Comparison of ENCODE assay signal across 8 cellular contexts in the genomic region with DNA sequence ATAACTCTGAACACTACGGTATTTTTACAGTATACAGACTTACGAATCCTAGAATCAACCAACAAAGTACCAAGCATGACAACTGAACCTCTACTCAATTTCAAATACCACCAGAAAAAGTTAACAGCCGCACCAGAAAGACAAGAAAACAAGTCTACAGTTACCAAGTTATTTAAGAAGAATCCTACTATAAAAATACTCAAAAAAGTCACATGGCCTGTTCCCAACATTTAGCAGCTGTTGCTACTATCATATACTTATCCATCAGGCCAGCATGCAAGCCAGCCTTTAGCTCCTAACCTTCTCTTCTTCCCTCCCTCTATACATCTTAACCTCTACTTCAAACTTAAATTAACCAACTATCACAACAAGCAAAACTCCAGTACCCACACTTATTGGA. TPM values are rescaled to one million over a fixed set of nuclear protein-coding genes. Genes with fewer than 3 reads are reported as not detected.
DNase-seq lines count a peak whose midpoint lies in the region; ATAC-seq, FAIRE-seq and TF ChIP-seq lines count a peak whose summit lies in the region.

No MANE protein-coding gene starts in this region.

- POLR2A ChIA-PET in endothelial cell of umbilical vein (lab: Charles Lee), result interaction anchor here (10.4 kb wide), 1 partner anchor 36 kb away, joined by 372 read pairs; no protein-coding TSS in a partner anchor

- dilution Hi-C loops in endothelial cell of umbilical vein (cut with MboI; ENCODE audit: extremely low pct_ligation_motif_present, low sequenced_read_pairs), result no loop called here

- peak overlapping the region; percentile 100 for H3K4me3 ChIP-seq in OCI-LY3 (ENCODE audit: low read length)
- H3K4me3 ChIP-seq in endothelial cell of umbilical vein (replicated peaks in 1 of 3; ENCODE audit: insufficient read depth in 1 of 3, low read depth in 1 of 3, low read length in 3 of 3), result peak overlapping the region; percentile 49 to 87 (median 77)
- peak overlapping the region; percentile 77 for H3K4me3 ChIP-seq in ovary
- H3K4me3 ChIP-seq in mucosa of descending colon, result no peak overlapping the region

- H3K9me1 ChIP-seq in endothelial cell of umbilical vein (replicated peaks; ENCODE audit: control insufficient read depth, extremely low read depth, insufficient read depth, low read length), result no peaks in the 10 kb centered on the region

- DNase-seq in EH (ENCODE audit: low read depth) (peak; percentile 22), endothelial cell of umbilical vein (ENCODE audit: low read depth, low spot score) (peak; percentile 9), ovary (no peak), NCI-H2081 (lab: John Stamatoyannopoulos, UW) (no peak), HT-29 (ENCODE audit: low spot score) (no peak), mucosa of descending colon (no peak)

- peaks cover 50% of the 10 kb centered on the region for H3K36me3 ChIP-seq in OCI-LY3 (replicated peaks; ENCODE audit: low read depth, low read length)
- H3K36me3 ChIP-seq in endothelial cell of umbilical vein (ENCODE audit: control insufficient read depth in 2 of 2, extremely low read depth in 1 of 2, insufficient read depth in 2 of 2, low read length in 2 of 2), result peaks cover 12 to 24% of the 10 kb centered on the region in 2 experiments
- H3K36me3 ChIP-seq in ovary, result no peaks in the 10 kb centered on the region
- H3K36me3 ChIP-seq in mucosa of descending colon (ENCODE audit: low read depth), result peaks cover 7% of the 10 kb centered on the region

- H3K4me1 ChIP-seq in OCI-LY3 (ENCODE audit: low read length), result peaks cover 24% of the 10 kb centered on the region
- H3K4me1 ChIP-seq in endothelial cell of umbilical vein (ENCODE audit: control insufficient read depth, extremely low read depth, insufficient read depth, low read length), result peaks cover 27% of the 10 kb centered on the region
- H3K4me1 ChIP-seq in ovary (ENCODE audit: insufficient read depth), result peaks cover 7% of the 10 kb centered on the region
- H3K4me1 ChIP-seq in mucosa of descending colon (ENCODE audit: low read depth), result peaks cover 19% of the 10 kb centered on the region

- no peak for FAIRE-seq in endothelial cell of umbilical vein (lab: Jason Lieb, UNC)

- no peaks in the 10 kb centered on the region for H3K9me3 ChIP-seq in OCI-LY3 (ENCODE audit: insufficient read depth, low read length)
- no peaks in the 10 kb centered on the region for H3K9me3 ChIP-seq in endothelial cell of umbilical vein (replicated peaks; ENCODE audit: control insufficient read depth, insufficient read depth, low read length)
- H3K9me3 ChIP-seq in ovary, result no peaks in the 10 kb centered on the region
- no peaks in the 10 kb centered on the region for H3K9me3 ChIP-seq in mucosa of descending colon

- intact Hi-C loops in endothelial cell of umbilical vein (cut with micrococcal nuclease), result loop anchor here (2.0 to 5.0 kb wide), 2 partner anchors 16 to 879 kb away; a partner anchor contains a TSS
- intact Hi-C loops in ovary (cut with DNase I), result loop anchor here in 2 of 4 donors (5.0 kb wide), 2 partner anchors 36 to 49 kb away; a partner anchor contains a TSS
- intact Hi-C loops in mucosa of descending colon (cut with DNase I, micrococcal nuclease), result loop anchor here in 1 of 2 donors (5.0 kb wide), 1 partner anchor 36 kb away; no protein-coding TSS in a partner anchor

- H4K20me1 ChIP-seq in OCI-LY3 (ENCODE audit: insufficient read depth, low read length) (peaks cover 46% of the 10 kb centered on the region), endothelial cell of umbilical vein (replicated peaks; ENCODE audit: control insufficient read depth, extremely low read depth, insufficient read depth, low read length) (peaks cover 5% of the 10 kb centered on the region)

- TF ChIP-seq POLR2A in endothelial cell of umbilical vein (IDR thresholded peaks at IDR 0.05; ENCODE audit: low read depth, low read length), result no peak
- TF ChIP-seq POLR2A in ovary (IDR thresholded peaks at IDR 0.05), result no peak

- H3K9ac ChIP-seq in OCI-LY3 (ENCODE audit: low read length), result peak overlapping the region; percentile 100
- peak overlapping the region; percentile 78 for H3K9ac ChIP-seq in endothelial cell of umbilical vein (replicated peaks; ENCODE audit: extremely low read depth, insufficient read depth, low read length)

- H3K4me2 ChIP-seq in OCI-LY3 (ENCODE audit: low read length) (peak overlapping the region; percentile 82), endothelial cell of umbilical vein (ENCODE audit: insufficient read depth, low read length) (peak overlapping the region; percentile 60)

- H2AFZ ChIP-seq in OCI-LY3 (ENCODE audit: low read depth, low read length) (no peak overlapping the region), endothelial cell of umbilical vein (ENCODE audit: low read depth, low read length) (no peak overlapping the region)

- no peak for ATAC-seq in GM21825 (IDR thresholded peaks at IDR 0.05; ENCODE audit: unreplicated experiment)
- ATAC-seq in mucosa of descending colon, result no peak

- TF ChIP-seq EP300 in ovary (IDR thresholded peaks at IDR 0.05), result no peak

- no peak overlapping the region for H3K27ac ChIP-seq in OCI-LY3 (ENCODE audit: low read length)
- H3K27ac ChIP-seq in endothelial cell of umbilical vein (ENCODE audit: insufficient read depth, low read depth, low read length), result no peak overlapping the region
- no peak overlapping the region for H3K27ac ChIP-seq in ovary

- H3K79me2 ChIP-seq in OCI-LY3 (ENCODE audit: low read length), result peaks cover 73% of the 10 kb centered on the region
- H3K79me2 ChIP-seq in endothelial cell of umbilical vein (ENCODE audit: control insufficient read depth, insufficient read depth, low read length), result peaks cover 69% of the 10 kb centered on the region

- no TSS peak for BruUV-seq in endothelial cell of umbilical vein (replicated peaks; lab: Mats Ljungman, UMichigan)

- no peak for TF ChIP-seq CTCF in OCI-LY3 (IDR thresholded peaks at IDR 0.05; ENCODE audit: low read depth, low read length)
- no peak for TF ChIP-seq CTCF in endothelial cell of umbilical vein (IDR thresholded peaks at IDR 0.05; ENCODE audit: extremely low read depth in 1 of 2, insufficient read depth in 1 of 2, low read depth in 1 of 2, low read length in 2 of 2)
- TF ChIP-seq CTCF in ovary (IDR thresholded peaks at IDR 0.05), result no peak
- no peak for TF ChIP-seq CTCF in mucosa of descending colon (IDR thresholded peaks at IDR 0.05)

- H3K27me3 ChIP-seq in OCI-LY3 (ENCODE audit: low read depth, low read length) (no peaks in the 10 kb centered on the region), endothelial cell of umbilical vein (ENCODE audit: control insufficient read depth in 2 of 2, insufficient read depth in 2 of 2, low read length in 2 of 2) (no peaks in the 10 kb centered on the region), ovary (no peaks in the 10 kb centered on the region)

- CTCF ChIA-PET in endothelial cell of umbilical vein (lab: Charles Lee), result interaction anchor here (1.5 to 9.2 kb wide), 2 partner anchors 9 to 35 kb away, joined by 6 to 78 read pairs; no protein-coding TSS in a partner anchor

- WGBS in ovary, 3 donors, result 18 to 30% (median 19%) methylated on average over 3 of the region's 3 CpGs

TF ChIP-seq in endothelial cell of umbilical vein, 7 proteins besides CTCF, POLR2A, EP300 and RAD21:
- TF ChIP-seq MYC (IDR thresholded peaks at IDR 0.05; ENCODE audit: low read depth, low read length) (no peak), GATA2 (IDR thresholded peaks at IDR 0.05; ENCODE audit: insufficient read depth, insufficient read length, low read depth, low read length) (no peak), POLR2AphosphoS5 (IDR thresholded peaks at IDR 0.05; ENCODE audit: insufficient read depth, low read depth, low read length) (no peak), FOS (IDR thresholded peaks at IDR 0.05; ENCODE audit: borderline replicate concordance, insufficient read depth, low read length) (no peak), EZH2 (IDR thresholded peaks at IDR 0.05; ENCODE audit: borderline replicate concordance, low read depth, low read length, severe bottlenecking) (no peak)
- TF ChIP-seq, protein P1, sequence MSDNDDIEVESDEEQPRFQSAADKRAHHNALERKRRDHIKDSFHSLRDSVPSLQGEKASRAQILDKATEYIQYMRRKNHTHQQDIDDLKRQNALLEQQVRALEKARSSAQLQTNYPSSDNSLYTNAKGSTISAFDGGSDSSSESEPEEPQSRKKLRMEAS (IDR thresholded peaks at IDR 0.05; ENCODE audit: insufficient read depth, insufficient read length), result no peak

RNA-seq across cellular contexts. Expression of a gene that starts 1.9 kb away (rescaled TPM):
- total RNA-seq in endothelial cell of umbilical vein, result 150 and 155 TPM in 2 replicates
- 6.8 and 16.3 TPM in 2 replicates for polyA plus RNA-seq in endothelial cell of umbilical vein
- polyA plus RNA-seq in endothelial cell of umbilical vein (2011; cell fraction: cytosol; rRNA removed), result 23.8 and 31.4 TPM in 2 replicates
- polyA plus RNA-seq in endothelial cell of umbilical vein (2011; cell fraction: nucleus; rRNA removed), result 26.4 and 36.2 TPM in 2 replicates
- 103 and 191 TPM in 2 replicates for polyA plus RNA-seq in endothelial cell of umbilical vein (2012)
- polyA minus RNA-seq in endothelial cell of umbilical vein, result 21.4 and 21.9 TPM in 2 replicates
- 22.9 TPM for polyA minus RNA-seq in endothelial cell of umbilical vein (2011; cell fraction: cytosol; rRNA and poly(A)+ RNA removed)
- polyA minus RNA-seq in endothelial cell of umbilical vein (2011; cell fraction: nucleus; rRNA and poly(A)+ RNA removed), result 44.2 and 46.1 TPM in 2 replicates
- total RNA-seq in ovary, result 100 to 1,000 TPM in 2 of 7 donors, 10 to 100 TPM in 5; 45.5 to 109 (median 92.8) TPM
- polyA plus RNA-seq in ovary, result 100 to 1,000 TPM in 1 of 2 donors, 10 to 100 TPM in 1; 33.2 to 101 TPM
- total RNA-seq in HT-29 (2014; rRNA removed; shearing (Covaris generic)), result 59.2 and 66.4 TPM in 2 replicates
- 100 to 1,000 TPM in 1 of 3 donors, 10 to 100 TPM in 2; 55.8 to 127 (median 92.7) TPM for total RNA-seq in mucosa of descending colon

RNA-seq across cellular contexts. Expression of a gene that starts 47.1 kb away (rescaled TPM):
- total RNA-seq in endothelial cell of umbilical vein (64.9 and 74.3 TPM in 2 replicates), ovary (10 to 100 TPM; 44.1 to 80.2 (median 64.0) TPM), mucosa of descending colon (10 to 100 TPM; 62.9 to 81.4 (median 71.0) TPM)
- polyA plus RNA-seq in endothelial cell of umbilical vein (32.0 and 41.3 TPM in 2 replicates), ovary (10 to 100 TPM; 39.7 to 53.5 TPM)
- 36.6 and 40.3 TPM in 2 replicates for polyA plus RNA-seq in endothelial cell of umbilical vein (2011; cell fraction: cytosol; rRNA removed)
- 95.7 and 128 TPM in 2 replicates for polyA plus RNA-seq in endothelial cell of umbilical vein (2011; cell fraction: nucleus; rRNA removed)
- 49.6 and 65.0 TPM in 2 replicates for polyA plus RNA-seq in endothelial cell of umbilical vein (2012)
- polyA minus RNA-seq in endothelial cell of umbilical vein, result 53.7 and 61.3 TPM in 2 replicates
- polyA minus RNA-seq in endothelial cell of umbilical vein (2011; cell fraction: cytosol; rRNA and poly(A)+ RNA removed), result 22.3 TPM
- 94.3 and 98.9 TPM in 2 replicates for polyA minus RNA-seq in endothelial cell of umbilical vein (2011; cell fraction: nucleus; rRNA and poly(A)+ RNA removed)
- 46.1 and 54.9 TPM in 2 replicates for total RNA-seq in HT-29 (2014; rRNA removed; shearing (Covaris generic))

Comparison
In these comparisons a context has a peak if more than half of its experiments do, and no peak if none do; other contexts are left out.
1. DNase-seq: peak in EH (single experiment) and endothelial cell of umbilical vein (single experiment); none in ovary (0 of 5), NCI-H2081 (0 of 2), HT-29 (single experiment) and mucosa of descending colon (0 of 3).